In genomic region chr3:104425416-104425815, GRCh38 we compare ENCODE assay signal across 16 cellular contexts.
"Had no signal": no experiment of that assay in that cellular context is flagged by ENCODE, and none has a peak within 500 bp of the region (broad histone marks: within the 10 kb centered on the region; RNA-seq: fewer than 3 reads in every experiment).

No MANE protein-coding gene starts in this region.

- H3K9me3 ChIP-seq: prostate gland, transverse colon, vagina had no signal

- DNase-seq: activated naive CD4-positive, alpha-beta T cell treated with Interleukin-2 at 50 U/mL for 16 hours; activated T-cell treated with anti-CD3 and anti-CD28 coated beads for 4 hours; aorta; endodermal cell; head of caudate nucleus; nephron progenitor cell; right cardiac atrium; stimulated activated CD4-positive, alpha-beta T cell treated with anti-CD3 and anti-CD28 coated beads, Interleukin-4, amount 100 ng/mL, for 24 hours; stimulated activated CD8-positive, alpha-beta memory T cell treated with anti-CD3 and anti-CD28 coated beads, Interleukin-4, amount 100 ng/mL, for 48 hours; stimulated activated naive CD4-positive, alpha-beta T cell treated with Interleukin-2 at 50 U/mL for 16 hours; substantia nigra; transverse colon had no signal

- H3K4me3 ChIP-seq: prostate gland, skin epidermis, transverse colon, vagina had no signal

- H3K4me1 ChIP-seq: prostate gland, transverse colon, vagina had no signal

- H3K27ac ChIP-seq: prostate gland, skin epidermis, transverse colon, vagina had no signal

- H3K36me3 ChIP-seq: prostate gland, transverse colon, vagina had no signal

- H3K27me3 ChIP-seq: transverse colon, vagina had no signal

- ATAC-seq: activated CD4-positive, CD25-positive, alpha-beta regulatory T cell treated with anti-CD3 and anti-CD28 coated beads, Interleukin-2, amount 50 U/mL, for 24 hours; right cardiac atrium had no signal
